22 cellular contexts compared by ENCODE assay signal in genomic region chr1:159307338-159307737, GRCh38. TPM values are rescaled to one million over a fixed set of nuclear protein-coding genes. Genes with fewer than 3 reads are reported as not detected.
"Had no signal": no experiment of that assay in that cellular context is flagged by ENCODE, and none has a peak within 500 bp of the region (broad histone marks: within the 10 kb centered on the region; RNA-seq: fewer than 3 reads in every experiment).

No MANE protein-coding gene starts in this region.

- H3K27me3 ChIP-seq: Peyer's patch, SJSA1 had no signal

- H3K36me3 Mint-ChIP-seq: activated naive CD8-positive, alpha-beta T cell treated with anti-CD3 and anti-CD28 coated beads, Interleukin-2, amount 10 ng/mL, durations not matched to agents 7 days and 5 days had no signal

- H3K9me3 Mint-ChIP-seq: activated CD8-positive, alpha-beta T cell treated with anti-CD3 and anti-CD28 coated beads for 36 hours; activated naive CD8-positive, alpha-beta T cell treated with anti-CD3 and anti-CD28 coated beads, Interleukin-2, amount 10 ng/mL, durations not matched to agents 7 days and 5 days; T-helper 1 cell treated with Interleukin-12 subunit alpha and Interleukin-12 subunit beta and Interleukin-4 antibody, amounts not matched to agents 30 μg/mL and 1 μg/mL, for 36 hours had no signal

- H3K27ac ChIP-seq: KMS-11, Peyer's patch, SJSA1, VCaP had no signal

- DNase-seq: activated CD4-positive, alpha-beta T cell treated with anti-CD3 and anti-CD28 coated beads for 4 hours; activated CD8-positive, alpha-beta memory T cell treated with anti-CD3 and anti-CD28 coated beads, Interleukin-2, amount 50 U/mL, for 4 hours; activated CD8-positive, alpha-beta T cell treated with anti-CD3 and anti-CD28 coated beads for 36 hours; activated naive CD4-positive, alpha-beta T cell treated with anti-CD3 and anti-CD28 coated beads, Interleukin-2, amount 50 U/mL, for 16 hours; activated naive CD8-positive, alpha-beta T cell treated with anti-CD3 and anti-CD28 coated beads, Interleukin-2, amount 10 ng/mL, durations not matched to agents 7 days and 5 days; aorta; central memory CD4-positive, alpha-beta T cell; NCI-H1092; NCI-H1417; NCI-H1930; NCI-H2171 treated with DMSO at 0.1 percent for 48 hours; NCI-H226; NCI-H526 treated with DMSO at 0.1 percent for 48 hours; NCI-H82; Peyer's patch; SHP77 had no signal

- H3K4me1 ChIP-seq: Peyer's patch, SJSA1 had no signal

- H3K4me1 Mint-ChIP-seq: activated naive CD8-positive, alpha-beta T cell treated with anti-CD3 and anti-CD28 coated beads, Interleukin-2, amount 10 ng/mL, durations not matched to agents 7 days and 5 days had no signal

- H3K4me3 Mint-ChIP-seq: activated CD8-positive, alpha-beta T cell treated with anti-CD3 and anti-CD28 coated beads for 36 hours; activated naive CD8-positive, alpha-beta T cell treated with anti-CD3 and anti-CD28 coated beads, Interleukin-2, amount 10 ng/mL, durations not matched to agents 7 days and 5 days; T-helper 1 cell treated with Interleukin-12 subunit alpha and Interleukin-12 subunit beta and Interleukin-4 antibody, amounts not matched to agents 30 μg/mL and 1 μg/mL, for 36 hours had no signal

- H3K27ac Mint-ChIP-seq: activated CD8-positive, alpha-beta T cell treated with anti-CD3 and anti-CD28 coated beads for 36 hours; activated naive CD8-positive, alpha-beta T cell treated with anti-CD3 and anti-CD28 coated beads, Interleukin-2, amount 10 ng/mL, durations not matched to agents 7 days and 5 days; T-helper 1 cell treated with Interleukin-12 subunit alpha and Interleukin-12 subunit beta and Interleukin-4 antibody, amounts not matched to agents 30 μg/mL and 1 μg/mL, for 36 hours had no signal

- H3K4me3 ChIP-seq: Peyer's patch, SJSA1 had no signal

- H3K9me3 ChIP-seq: Peyer's patch, SJSA1 had no signal

- H3K36me3 ChIP-seq: Peyer's patch, SJSA1 had no signal

- ATAC-seq: activated CD8-positive, alpha-beta T cell treated with anti-CD3 and anti-CD28 coated beads for 36 hours had no signal

RNA-seq across cellular contexts. Expression of gene FCER1A, which starts 5.2 kb away (rescaled TPM):
- total RNA-seq: activated CD8-positive, alpha-beta T cell treated with anti-CD3 and anti-CD28 coated beads for 36 hours; activated naive CD8-positive, alpha-beta T cell treated with anti-CD3 and anti-CD28 coated beads, Interleukin-2, amount 10 ng/mL, durations not matched to agents 7 days and 5 days; bronchial epithelial cell; MCF 10A; SJSA1 had no signal
